In the genomic region with DNA sequence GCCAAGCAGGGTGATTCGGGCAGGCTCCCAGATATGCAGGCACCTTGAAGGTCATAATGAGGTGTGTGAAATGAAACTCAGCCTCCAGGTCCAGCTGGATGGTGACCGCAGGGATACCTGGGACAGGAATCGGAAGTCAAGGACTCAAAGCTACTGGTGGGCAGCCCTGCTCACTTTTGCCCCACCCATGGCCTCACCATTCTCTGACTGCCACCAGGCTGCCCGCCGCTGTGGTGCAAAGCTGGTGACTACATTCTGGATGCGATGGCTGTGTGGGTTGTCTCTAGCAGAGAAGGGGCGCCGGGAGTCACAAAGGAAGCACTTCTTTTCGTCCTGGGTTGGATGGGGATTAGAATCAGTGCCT, we compare ENCODE assay signal across 1 cellular context.
TF ChIP-seq lines count a peak whose summit lies in the region.

No MANE protein-coding gene starts in this region.

TF ChIP-seq in H1, 55 proteins besides CTCF, POLR2A, EP300 and RAD21:
- TF ChIP-seq RFX5 (IDR thresholded peaks at IDR 0.05; ENCODE audit: borderline replicate concordance, low read depth, low read length) (no peak), FOSL1 (IDR thresholded peaks at IDR 0.05; ENCODE audit: insufficient read depth, low read depth, low read length) (no peak), KDM1A (IDR thresholded peaks at IDR 0.05; ENCODE audit: borderline replicate concordance, low read length) (no peak), RXRA (IDR thresholded peaks at IDR 0.05; ENCODE audit: insufficient read depth, low read depth, low read length) (no peak), BRCA1 (IDR thresholded peaks at IDR 0.05; ENCODE audit: low read depth, low read length) (no peak), TAF7 (optimal IDR thresholded peaks at IDR 0.05; ENCODE audit: borderline replicate concordance, low read depth, low read length) (no peak), CHD7 (IDR thresholded peaks at IDR 0.05; ENCODE audit: insufficient replicate concordance, low read length) (no peak), POLR2AphosphoS5 (IDR thresholded peaks at IDR 0.05; ENCODE audit: low read depth, low read length) (no peak), CREB1 (IDR thresholded peaks at IDR 0.05) (no peak), SIRT6 (IDR thresholded peaks at IDR 0.05; ENCODE audit: low read length) (no peak)
- TF ChIP-seq, protein P1, sequence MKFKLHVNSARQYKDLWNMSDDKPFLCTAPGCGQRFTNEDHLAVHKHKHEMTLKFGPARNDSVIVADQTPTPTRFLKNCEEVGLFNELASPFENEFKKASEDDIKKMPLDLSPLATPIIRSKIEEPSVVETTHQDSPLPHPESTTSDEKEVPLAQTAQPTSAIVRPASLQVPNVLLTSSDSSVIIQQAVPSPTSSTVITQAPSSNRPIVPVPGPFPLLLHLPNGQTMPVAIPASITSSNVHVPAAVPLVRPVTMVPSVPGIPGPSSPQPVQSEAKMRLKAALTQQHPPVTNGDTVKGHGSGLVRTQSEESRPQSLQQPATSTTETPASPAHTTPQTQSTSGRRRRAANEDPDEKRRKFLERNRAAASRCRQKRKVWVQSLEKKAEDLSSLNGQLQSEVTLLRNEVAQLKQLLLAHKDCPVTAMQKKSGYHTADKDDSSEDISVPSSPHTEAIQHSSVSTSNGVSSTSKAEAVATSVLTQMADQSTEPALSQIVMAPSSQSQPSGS (IDR thresholded peaks at IDR 0.05; ENCODE audit: low read length) = no peak
TF ChIP-seq in H1: peak in this region for 0.
